In genomic region chr12:109054124-109054513, GRCh38 we compare ENCODE assay signal across 9 cellular contexts. TPM values are rescaled to one million over a fixed set of nuclear protein-coding genes. Genes with fewer than 3 reads are reported as not detected.
A peak's percentile ranks its signal among the peaks of the same experiment; 100 is the strongest.
DNase-seq lines count a peak whose midpoint lies in the region; ATAC-seq, FAIRE-seq and TF ChIP-seq lines count a peak whose summit lies in the region.
"Not testable (repeated sequence)": the region's sequence is repeated elsewhere in the genome, so short reads cannot be mapped to it uniquely, and the experiment has no call there.
"Had no signal": no experiment of that assay in that cellular context is flagged by ENCODE, and none has a peak within 500 bp of the region (broad histone marks: within the 10 kb centered on the region; RNA-seq: fewer than 3 reads in every experiment).

No MANE protein-coding gene starts in this region.

- H2AFZ ChIP-seq in H9 (ENCODE audit: low read length); PC-9: not testable (repeated sequence)

- not testable (repeated sequence) for H2BK15ac ChIP-seq in H9 (ENCODE audit: low read depth, low read length)

- not testable (repeated sequence) for BruUV-seq in PC-9 (replicated peaks; lab: Mats Ljungman, UMichigan)

- peaks cover 17 to 22% (median 18%) of the 10 kb centered on the region in 3 donors for H3K4me1 Mint-ChIP-seq in CD8-positive, alpha-beta memory T cell
- H3K4me1 Mint-ChIP-seq in H9, result peaks cover 12 to 15% of the 10 kb centered on the region in 2 experiments
- H3K4me1 Mint-ChIP-seq in activated T-helper 1 cell treated with anti-CD3 and anti-CD28 coated beads, Interleukin-12 subunit alpha, Interleukin-12 subunit beta, Interleukin-2, Interleukin-4 antibody, amounts not matched to agents 30 ng/mL and 10 ng/mL and 1 ng/mL, durations not matched to agents 14 hours and 24 hours and 36 hours (ENCODE audit: low read depth), result peaks cover 19% of the 10 kb centered on the region

- peaks cover 17% of the 10 kb centered on the region for H3K4me1 ChIP-seq in CD8-positive, alpha-beta memory T cell (ENCODE audit: insufficient read depth, low read length)
- H3K4me1 ChIP-seq in H9 (ENCODE audit: insufficient read depth, low read length); colonic mucosa; kidney (ENCODE audit: control insufficient read depth in 1 of 2, insufficient read depth in 1 of 2, low read depth in 1 of 2, low read length in 2 of 2): not testable (repeated sequence)
- H3K4me1 ChIP-seq in PC-9 (replicated peaks; ENCODE audit: insufficient read depth) (peaks cover 11% of the 10 kb centered on the region; the same call in 1 of the 2 replicates), neutrophil (ENCODE audit: control insufficient read depth in 1 of 2, insufficient read depth in 1 of 2, low read depth in 1 of 2, low read length in 1 of 2) (peaks cover 17 to 19% of the 10 kb centered on the region in 2 experiments), thoracic aorta (ENCODE audit: control insufficient read depth in 1 of 2, low read depth in 2 of 2) (peaks cover 10 to 23% of the 10 kb centered on the region in 2 donors)

- H2AK5ac ChIP-seq in H9 (ENCODE audit: insufficient read length, low read length), result not testable (repeated sequence)

- not testable (repeated sequence) for H4K8ac ChIP-seq in H9 (replicated peaks; ENCODE audit: insufficient read length, low read depth, low read length)

- not testable (repeated sequence) for H3K56ac ChIP-seq in H9 (ENCODE audit: insufficient read length, low read depth, low read length)

- H3K9me3 ChIP-seq in CD8-positive, alpha-beta memory T cell (ENCODE audit: low read length); H9 (ENCODE audit: control insufficient read depth, low read depth, low read length); PC-9 (ENCODE audit: insufficient read depth, low read depth); colonic mucosa; kidney (ENCODE audit: control insufficient read depth in 1 of 2, low read length in 2 of 2); neutrophil; thoracic aorta: not testable (repeated sequence)

- not testable (repeated sequence) for H4K91ac ChIP-seq in H9 (ENCODE audit: insufficient read length, low read depth, low read length)

- H3K4ac ChIP-seq in H9 (ENCODE audit: low read depth, low read length), result not testable (repeated sequence)

- H3K23me2 ChIP-seq in H9 (ENCODE audit: insufficient read length, low read depth, low read length, poor library complexity, severe bottlenecking), result not testable (repeated sequence)

- not testable (repeated sequence) for H3K79me2 ChIP-seq in H9 (ENCODE audit: insufficient read depth, low read length); PC-9 (ENCODE audit: low read depth)

- not testable (repeated sequence) for H3T11ph ChIP-seq in H9 (ENCODE audit: low read length)

- not testable (repeated sequence) for TF ChIP-seq CTCF in H9 (conservative IDR thresholded peaks at IDR 0.05); PC-9 (conservative IDR thresholded peaks at IDR 0.05); colonic mucosa (IDR thresholded peaks at IDR 0.05); kidney (IDR thresholded peaks at IDR 0.05; ENCODE audit: borderline replicate concordance, extremely low read depth, insufficient read depth); neutrophil (IDR thresholded peaks at IDR 0.05); thoracic aorta (IDR thresholded peaks at IDR 0.05)

- FAIRE-seq in kidney (lab: Jason Lieb, UNC), result not testable (repeated sequence)

- H2BK12ac ChIP-seq in H9 (ENCODE audit: insufficient read length, low read depth, low read length), result not testable (repeated sequence)

- no CpG with 5 or more reads among the region's 4 CpGs for WGBS in H9 (ENCODE audit: extremely low coverage, insufficient read length, low lambda C conversion rate)

- POLR2A ChIA-PET in CD8-positive, alpha-beta memory T cell (lab: Charles Lee), result interaction anchor here (1.0 to 1.1 kb wide), 2 partner anchors 38 to 421 kb away, joined by 3 to 4 read pairs; partner anchors contain the start of gene SELPLG
- POLR2A ChIA-PET in PC-9 (lab: Charles Lee; ENCODE audit: unreplicated experiment), result interaction anchor here (0.6 kb wide), 1 partner anchor 17 kb away, joined by 4 read pairs; no protein-coding TSS in a partner anchor

- not testable (repeated sequence) for H4K20me1 ChIP-seq in H9 (ENCODE audit: control insufficient read depth, insufficient read depth, insufficient read length); PC-9 (ENCODE audit: insufficient read depth)

- not testable (repeated sequence) for H3K9me3 Mint-ChIP-seq in CD8-positive, alpha-beta memory T cell; H9; activated T-helper 1 cell treated with anti-CD3 and anti-CD28 coated beads, Interleukin-12 subunit alpha, Interleukin-12 subunit beta, Interleukin-2, Interleukin-4 antibody, amounts not matched to agents 30 ng/mL and 10 ng/mL and 1 ng/mL, durations not matched to agents 14 hours and 24 hours and 36 hours

- H3K4me2 ChIP-seq in H9 (ENCODE audit: insufficient read depth, insufficient read length, low read length), result not testable (repeated sequence)
- peak overlapping the region; percentile 80 for H3K4me2 ChIP-seq in PC-9

- H4K5ac ChIP-seq in H9 (ENCODE audit: insufficient read length, low read depth, low read length), result not testable (repeated sequence)

- peaks cover 0 to 31% (median 8%) of the 10 kb centered on the region in 3 donors for H3K36me3 Mint-ChIP-seq in CD8-positive, alpha-beta memory T cell
- not testable (repeated sequence) for H3K36me3 Mint-ChIP-seq in H9 (ENCODE audit: insufficient read depth in 1 of 3, low read depth in 3 of 3); activated T-helper 1 cell treated with anti-CD3 and anti-CD28 coated beads, Interleukin-12 subunit alpha, Interleukin-12 subunit beta, Interleukin-2, Interleukin-4 antibody, amounts not matched to agents 30 ng/mL and 10 ng/mL and 1 ng/mL, durations not matched to agents 14 hours and 24 hours and 36 hours (ENCODE audit: low read depth)

- not testable (repeated sequence) for H2BK20ac ChIP-seq in H9 (ENCODE audit: low read depth, low read length, poor library complexity, severe bottlenecking)

- not testable (repeated sequence) for H3K27me3 ChIP-seq in CD8-positive, alpha-beta memory T cell (ENCODE audit: insufficient read depth, low read length, poor library complexity, severe bottlenecking); H9 (ENCODE audit: insufficient read depth, low read length); PC-9 (ENCODE audit: insufficient read depth, low read depth); colonic mucosa; neutrophil; thoracic aorta (replicated peaks; ENCODE audit: insufficient read depth)

- H3F3A ChIP-seq in PC-9 (ENCODE audit: insufficient read depth, low read depth), result not testable (repeated sequence)

- H3K4me3 Mint-ChIP-seq in CD8-positive, alpha-beta memory T cell, result peak overlapping the region; percentile 86 to 98 (median 95)
- peak overlapping the region; percentile 86 to 96; a peak in 4 of 5 replicates for H3K4me3 Mint-ChIP-seq in H9
- peak overlapping the region; percentile 92 for H3K4me3 Mint-ChIP-seq in activated T-helper 1 cell treated with anti-CD3 and anti-CD28 coated beads, Interleukin-12 subunit alpha, Interleukin-12 subunit beta, Interleukin-2, Interleukin-4 antibody, amounts not matched to agents 30 ng/mL and 10 ng/mL and 1 ng/mL, durations not matched to agents 14 hours and 24 hours and 36 hours

- CTCF ChIA-PET in CD8-positive, alpha-beta memory T cell (lab: Charles Lee), result interaction anchor here (0.9 to 1.8 kb wide), 2 partner anchors 12 to 39 kb away, joined by 3 to 8 read pairs; partner anchors contain the start of gene ALKBH2
- CTCF ChIA-PET in PC-9 (lab: Charles Lee), result not testable (repeated sequence)

- not testable (repeated sequence) for H3K23ac ChIP-seq in H9 (ENCODE audit: insufficient read length, low read depth, low read length)

- not testable (repeated sequence) for H3K14ac ChIP-seq in H9 (ENCODE audit: insufficient read depth, low read length)

- H3K9ac ChIP-seq in H9 (ENCODE audit: extremely low read depth, insufficient read length, low read length); kidney (ENCODE audit: low read length in 2 of 2): not testable (repeated sequence)
- H3K9ac ChIP-seq in colonic mucosa (ENCODE audit: low read depth in 2 of 2, low read length in 2 of 2), result peak overlapping the region; percentile 90 to 97

- not testable (repeated sequence) for H2BK5ac ChIP-seq in H9 (ENCODE audit: insufficient read length, low read length)

- not testable (repeated sequence) for H3K36me3 ChIP-seq in CD8-positive, alpha-beta memory T cell (ENCODE audit: insufficient read depth, low read length); PC-9 (ENCODE audit: low read depth); colonic mucosa; neutrophil; thoracic aorta
- H3K36me3 ChIP-seq in kidney (ENCODE audit: control insufficient read depth in 1 of 2, insufficient read depth in 2 of 2, low read length in 2 of 2), result peaks cover 6 to 12% of the 10 kb centered on the region in 2 donors

- ATAC-seq in thoracic aorta (ENCODE audit: insufficient number of reproducible peaks, low FRiP score, low read depth), result not testable (repeated sequence)

- peak overlapping the region; percentile 82 for H3K4me3 ChIP-seq in CD8-positive, alpha-beta memory T cell (ENCODE audit: low read length)
- H3K4me3 ChIP-seq in PC-9, result peak overlapping the region; percentile 79; the same call in 1 of the 2 replicates
- peak overlapping the region; percentile 74 for H3K4me3 ChIP-seq in colonic mucosa
- H3K4me3 ChIP-seq in kidney (ENCODE audit: low read length in 2 of 2), result peak overlapping the region; percentile 90 to 95
- peak overlapping the region in 1 of 2 experiments; percentile 78 for H3K4me3 ChIP-seq in neutrophil (ENCODE audit: low read depth in 1 of 2, low read length in 1 of 2)
- H3K4me3 ChIP-seq in thoracic aorta, result peak overlapping the region; percentile 91

- peak overlapping the region; percentile 88 to 100 (median 98) for H3K27ac Mint-ChIP-seq in CD8-positive, alpha-beta memory T cell
- H3K27ac Mint-ChIP-seq in H9, result not testable (repeated sequence)
- H3K27ac Mint-ChIP-seq in activated T-helper 1 cell treated with anti-CD3 and anti-CD28 coated beads, Interleukin-12 subunit alpha, Interleukin-12 subunit beta, Interleukin-2, Interleukin-4 antibody, amounts not matched to agents 30 ng/mL and 10 ng/mL and 1 ng/mL, durations not matched to agents 14 hours and 24 hours and 36 hours, result peak overlapping the region; percentile 92

- H2BK120ac ChIP-seq in H9 (ENCODE audit: low read depth, low read length, poor library complexity, severe bottlenecking), result not testable (repeated sequence)

- DNase-seq in CD8-positive, alpha-beta memory T cell; H9; PC-9; activated T-helper 1 cell treated with anti-CD3 and anti-CD28 coated beads, Interleukin-12 subunit alpha, Interleukin-12 subunit beta, Interleukin-2, Interleukin-4 antibody, amounts not matched to agents 30 ng/mL and 10 ng/mL and 1 ng/mL, durations not matched to agents 14 hours and 24 hours and 36 hours (ENCODE audit: low spot score); colonic mucosa; kidney; thoracic aorta (ENCODE audit: low spot score): not testable (repeated sequence)

- not testable (repeated sequence) for H3K27me3 Mint-ChIP-seq in CD8-positive, alpha-beta memory T cell; H9 (ENCODE audit: low read depth); activated T-helper 1 cell treated with anti-CD3 and anti-CD28 coated beads, Interleukin-12 subunit alpha, Interleukin-12 subunit beta, Interleukin-2, Interleukin-4 antibody, amounts not matched to agents 30 ng/mL and 10 ng/mL and 1 ng/mL, durations not matched to agents 14 hours and 24 hours and 36 hours (ENCODE audit: insufficient read depth)

- not testable (repeated sequence) for H3K79me1 ChIP-seq in H9 (ENCODE audit: insufficient read depth, low read depth, low read length, poor library complexity, severe bottlenecking)

- not testable (repeated sequence) for H3K9me2 ChIP-seq in PC-9 (ENCODE audit: insufficient read depth)

- peak overlapping the region; percentile 89 for H3K27ac ChIP-seq in CD8-positive, alpha-beta memory T cell (ENCODE audit: low read depth, low read length)
- not testable (repeated sequence) for H3K27ac ChIP-seq in H9 (ENCODE audit: insufficient read length, low read depth, low read length); PC-9; thoracic aorta
- H3K27ac ChIP-seq in colonic mucosa (peak overlapping the region; percentile 81), kidney (ENCODE audit: low read depth in 2 of 2, low read length in 2 of 2) (peak overlapping the region in 1 of 2 donors; percentile 1), neutrophil (peak overlapping the region; percentile 77)

- H3K18ac ChIP-seq in H9 (ENCODE audit: insufficient read length, low read depth, low read length), result not testable (repeated sequence)

- intact Hi-C loops in PC-9 (cut with micrococcal nuclease; ENCODE audit: unreplicated experiment), result loop anchor here (5.0 kb wide), 1 partner anchor 197 kb away; the partner anchor contains the start of gene SSH1
- intact Hi-C loops in activated T-helper 1 cell treated with anti-CD3 and anti-CD28 coated beads, Interleukin-12 subunit alpha, Interleukin-12 subunit beta, Interleukin-2, Interleukin-4 antibody, amounts not matched to agents 30 ng/mL and 10 ng/mL and 1 ng/mL, durations not matched to agents 14 hours and 24 hours and 36 hours (cut with micrococcal nuclease), result loop anchor here (1.0 to 10.0 kb wide), 4 partner anchors 34 to 422 kb away; partner anchors contain the start of genes KCTD10, SELPLG and UBE3B
- intact Hi-C loops in colonic mucosa (cut with DNase I); kidney (cut with DNase I): not testable (repeated sequence)

RNA-seq across cellular contexts. Expression of gene USP30, which starts 1.7 kb away (rescaled TPM):
- 1 to 10 TPM; 7.3 to 8.4 TPM for total RNA-seq in CD8-positive, alpha-beta memory T cell
- polyA plus RNA-seq in CD8-positive, alpha-beta memory T cell, result 12.6 TPM
- total RNA-seq in H9 (2021), result 6.3 and 7.8 TPM in 2 replicates
- total RNA-seq in PC-9 (2021), result 12.0 and 12.5 TPM in 2 replicates
- 9.0 and 10.5 TPM in 2 replicates for total RNA-seq in activated T-helper 1 cell treated with anti-CD3 and anti-CD28 coated beads, Interleukin-12 subunit alpha, Interleukin-12 subunit beta, Interleukin-2, Interleukin-4 antibody, amounts not matched to agents 30 ng/mL and 10 ng/mL and 1 ng/mL, durations not matched to agents 14 hours and 24 hours and 36 hours
- 10 to 100 TPM; 25.1 to 27.7 TPM for total RNA-seq in colonic mucosa
- 16.1 TPM for total RNA-seq in kidney
- polyA plus RNA-seq in kidney (ENCODE audit: insufficient read depth, low read depth, low replicate concordance), result 9.6 TPM
- 10 to 100 TPM in 1 of 2 donors, 1 to 10 TPM in 1; 9.5 to 27.5 TPM for total RNA-seq in thoracic aorta

RNA-seq across cellular contexts. Expression of gene SVOP, which starts 33.3 kb away (rescaled TPM):
- total RNA-seq in CD8-positive, alpha-beta memory T cell, result not detected
- polyA plus RNA-seq in CD8-positive, alpha-beta memory T cell, result not detected
- total RNA-seq in H9 (2021), result 0.11 and 0.15 TPM in 2 replicates
- not detected in 2 replicates for total RNA-seq in PC-9 (2021)
- total RNA-seq in activated T-helper 1 cell treated with anti-CD3 and anti-CD28 coated beads, Interleukin-12 subunit alpha, Interleukin-12 subunit beta, Interleukin-2, Interleukin-4 antibody, amounts not matched to agents 30 ng/mL and 10 ng/mL and 1 ng/mL, durations not matched to agents 14 hours and 24 hours and 36 hours, result not detected in 2 replicates
- total RNA-seq in colonic mucosa, result under 1 TPM; 0.15 to 0.50 TPM
- not detected for total RNA-seq in kidney
- 0.04 TPM for polyA plus RNA-seq in kidney (ENCODE audit: insufficient read depth, low read depth, low replicate concordance)
- total RNA-seq in thoracic aorta, result not detected
- total RNA-seq: kidney epithelial cell had no signal

RNA-seq across cellular contexts. Expression of gene ALKBH2, which starts 39.2 kb away (rescaled TPM):
- total RNA-seq in CD8-positive, alpha-beta memory T cell, result 10 to 100 TPM; 41.3 to 42.9 TPM
- polyA plus RNA-seq in CD8-positive, alpha-beta memory T cell, result 16.4 TPM
- total RNA-seq in H9 (2021) (23.7 and 24.4 TPM in 2 replicates), PC-9 (2021) (14.9 and 15.2 TPM in 2 replicates), colonic mucosa (1 to 10 TPM; 5.0 to 8.9 TPM), kidney (14.7 TPM), thoracic aorta (10 to 100 TPM; 15.3 to 21.9 TPM)
- total RNA-seq in activated T-helper 1 cell treated with anti-CD3 and anti-CD28 coated beads, Interleukin-12 subunit alpha, Interleukin-12 subunit beta, Interleukin-2, Interleukin-4 antibody, amounts not matched to agents 30 ng/mL and 10 ng/mL and 1 ng/mL, durations not matched to agents 14 hours and 24 hours and 36 hours, result 43.6 and 47.4 TPM in 2 replicates
- 18.8 TPM for polyA plus RNA-seq in kidney (ENCODE audit: insufficient read depth, low read depth, low replicate concordance)

RNA-seq across cellular contexts. Expression of gene UNG, which starts 43.3 kb away (rescaled TPM):
- total RNA-seq in CD8-positive, alpha-beta memory T cell, result 100 to 1,000 TPM in 1 of 2 experiments, 10 to 100 TPM in 1; 92.3 to 101 TPM
- 37.7 TPM for polyA plus RNA-seq in CD8-positive, alpha-beta memory T cell
- total RNA-seq in H9 (2021) (188 and 195 TPM in 2 replicates), PC-9 (2021) (52.5 and 54.9 TPM in 2 replicates), colonic mucosa (10 to 100 TPM; 48.7 to 68.3 TPM), kidney (24.9 TPM), thoracic aorta (10 to 100 TPM in 1 of 2 donors, 1 to 10 TPM in 1; 9.1 to 11.0 TPM)
- 95.8 and 102 TPM in 2 replicates for total RNA-seq in activated T-helper 1 cell treated with anti-CD3 and anti-CD28 coated beads, Interleukin-12 subunit alpha, Interleukin-12 subunit beta, Interleukin-2, Interleukin-4 antibody, amounts not matched to agents 30 ng/mL and 10 ng/mL and 1 ng/mL, durations not matched to agents 14 hours and 24 hours and 36 hours
- 30.3 TPM for polyA plus RNA-seq in kidney (ENCODE audit: insufficient read depth, low read depth, low replicate concordance)
